In the genomic region with DNA sequence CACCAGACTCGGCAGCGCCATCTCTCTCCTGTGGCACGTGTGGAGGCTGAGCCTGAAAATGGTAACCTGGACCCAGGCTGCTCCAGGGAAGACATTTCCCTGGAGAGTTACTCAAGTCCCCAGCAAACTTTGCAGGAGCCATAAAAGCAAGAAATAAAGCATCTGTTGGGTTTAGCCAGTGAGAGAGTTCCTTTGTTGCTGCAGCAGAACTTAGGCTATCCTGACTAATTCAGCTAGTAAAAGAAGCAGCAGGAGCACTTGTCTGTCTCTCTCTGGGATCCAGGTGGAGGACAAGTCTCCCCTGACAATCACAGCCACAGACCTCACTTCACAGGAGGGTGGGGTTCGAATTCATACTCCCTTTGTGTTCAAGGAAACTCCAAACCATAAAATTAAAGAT, we compare ENCODE assay signal across 1 cellular context.
TF ChIP-seq lines count a peak whose summit lies in the region.

No MANE protein-coding gene starts in this region.

TF ChIP-seq in K562, 482 proteins besides CTCF, POLR2A, EP300 and RAD21:
- TF ChIP-seq XRCC5 (IDR thresholded peaks at IDR 0.05; ENCODE audit: low read depth, low read length) (no peak), BHLHE40 (IDR thresholded peaks at IDR 0.05; ENCODE audit: low read length) (0 out of 2 replicates have a peak, but pooled peaks have one; percentile 13), HIVEP1 (CRISPR knock-in tag; IDR thresholded peaks at IDR 0.05) (no peak), ZNF12 (CRISPR knock-in tag; IDR thresholded peaks at IDR 0.05) (peak; percentile 89), ZFX (CRISPR knock-in tag; IDR thresholded peaks at IDR 0.05) (no peak)
- TF ChIP-seq, protein P1, sequence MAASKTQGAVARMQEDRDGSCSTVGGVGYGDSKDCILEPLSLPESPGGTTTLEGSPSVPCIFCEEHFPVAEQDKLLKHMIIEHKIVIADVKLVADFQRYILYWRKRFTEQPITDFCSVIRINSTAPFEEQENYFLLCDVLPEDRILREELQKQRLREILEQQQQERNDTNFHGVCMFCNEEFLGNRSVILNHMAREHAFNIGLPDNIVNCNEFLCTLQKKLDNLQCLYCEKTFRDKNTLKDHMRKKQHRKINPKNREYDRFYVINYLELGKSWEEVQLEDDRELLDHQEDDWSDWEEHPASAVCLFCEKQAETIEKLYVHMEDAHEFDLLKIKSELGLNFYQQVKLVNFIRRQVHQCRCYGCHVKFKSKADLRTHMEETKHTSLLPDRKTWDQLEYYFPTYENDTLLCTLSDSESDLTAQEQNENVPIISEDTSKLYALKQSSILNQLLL (CRISPR knock-in tag; IDR thresholded peaks at IDR 0.05; ENCODE audit: borderline replicate concordance), result no peak
- TF ChIP-seq, protein P2, sequence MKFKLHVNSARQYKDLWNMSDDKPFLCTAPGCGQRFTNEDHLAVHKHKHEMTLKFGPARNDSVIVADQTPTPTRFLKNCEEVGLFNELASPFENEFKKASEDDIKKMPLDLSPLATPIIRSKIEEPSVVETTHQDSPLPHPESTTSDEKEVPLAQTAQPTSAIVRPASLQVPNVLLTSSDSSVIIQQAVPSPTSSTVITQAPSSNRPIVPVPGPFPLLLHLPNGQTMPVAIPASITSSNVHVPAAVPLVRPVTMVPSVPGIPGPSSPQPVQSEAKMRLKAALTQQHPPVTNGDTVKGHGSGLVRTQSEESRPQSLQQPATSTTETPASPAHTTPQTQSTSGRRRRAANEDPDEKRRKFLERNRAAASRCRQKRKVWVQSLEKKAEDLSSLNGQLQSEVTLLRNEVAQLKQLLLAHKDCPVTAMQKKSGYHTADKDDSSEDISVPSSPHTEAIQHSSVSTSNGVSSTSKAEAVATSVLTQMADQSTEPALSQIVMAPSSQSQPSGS (CRISPR knock-in tag; IDR thresholded peaks at IDR 0.05), result no peak
